2 cellular contexts compared by ENCODE assay signal in the genomic region with DNA sequence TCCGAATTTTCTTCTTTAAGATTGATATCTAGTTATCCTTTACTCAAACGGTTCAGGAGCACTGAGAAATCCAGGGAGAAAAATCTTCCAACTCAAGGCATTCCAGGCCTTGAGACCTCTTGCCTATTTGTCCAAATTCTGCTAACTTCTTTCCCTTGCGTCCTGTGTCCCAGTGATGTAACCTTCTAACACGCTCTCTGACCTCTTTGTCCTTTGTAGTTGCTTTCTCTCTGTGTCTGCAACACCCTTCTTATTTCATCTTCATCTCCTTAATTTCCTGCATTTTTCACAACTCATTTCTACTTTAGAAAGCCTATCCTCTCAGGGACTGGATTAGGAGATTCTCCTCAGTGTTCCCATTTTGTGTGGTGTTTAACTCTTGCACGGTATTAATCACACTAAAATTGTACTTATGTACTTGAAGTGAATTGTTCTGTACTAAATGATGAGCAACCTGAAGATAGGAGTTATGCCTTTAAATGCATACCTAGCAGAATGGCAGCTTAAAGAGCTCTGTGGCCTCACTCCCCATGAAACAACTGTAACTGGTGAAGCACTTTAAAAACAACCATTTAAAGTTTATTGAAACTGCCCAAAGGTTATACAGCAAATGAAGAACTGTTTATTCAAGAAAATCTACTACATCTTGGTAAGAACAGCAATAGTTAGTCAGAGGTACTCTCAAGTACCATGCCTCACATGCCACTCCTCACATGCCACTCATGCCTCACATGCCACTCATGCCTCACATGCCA.
A peak's percentile ranks its signal among the peaks of the same experiment; 100 is the strongest.
TF ChIP-seq lines count a peak whose summit lies in the region.

No MANE protein-coding gene starts in this region.

TF ChIP-seq in endothelial cell of umbilical vein, 7 proteins besides CTCF, POLR2A, EP300 and RAD21:
- TF ChIP-seq EZH2 (IDR thresholded peaks at IDR 0.05; ENCODE audit: borderline replicate concordance, low read depth, low read length, severe bottlenecking) (no peak), JUN (IDR thresholded peaks at IDR 0.05; ENCODE audit: borderline replicate concordance, insufficient read depth, insufficient read length, low read depth) (peak; percentile 8)

TF ChIP-seq in GM12891, 5 proteins besides CTCF, POLR2A, EP300 and RAD21:
- no peak for TF ChIP-seq PAX5 (IDR thresholded peaks at IDR 0.05; ENCODE audit: insufficient read depth, low read length, severe bottlenecking)
- no peak for TF ChIP-seq SPI1 (IDR thresholded peaks at IDR 0.05; ENCODE audit: low read depth, low read length)
- no peak for TF ChIP-seq POU2F2 (IDR thresholded peaks at IDR 0.05; ENCODE audit: low read depth, low read length)
- no peak for TF ChIP-seq POLR2AphosphoS5 (IDR thresholded peaks at IDR 0.05; ENCODE audit: low read depth, low read length)
- no peak for TF ChIP-seq TAF1 (IDR thresholded peaks at IDR 0.05; ENCODE audit: low read depth, low read length)
